ENCODE assay signal across 27 cellular contexts in the genomic region with DNA sequence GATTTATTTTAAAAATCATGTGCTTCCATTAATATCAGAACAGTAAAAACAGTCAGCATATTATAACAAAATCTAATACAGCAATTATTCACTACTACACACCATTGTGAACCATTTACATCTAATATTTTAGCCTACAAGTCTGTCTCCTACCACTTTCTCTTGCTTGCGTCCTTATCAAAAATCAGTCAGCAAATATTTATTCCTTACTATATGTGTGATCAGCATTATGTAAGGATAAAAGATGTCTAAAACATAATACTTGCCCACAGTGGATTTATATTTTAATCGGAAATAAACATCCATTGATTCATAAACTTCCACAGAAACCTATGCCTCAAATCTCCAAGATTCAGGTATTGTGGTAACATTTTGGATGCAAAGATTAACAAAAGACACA.
"Had no signal": no experiment of that assay in that cellular context is flagged by ENCODE, and none has a peak within 500 bp of the region (broad histone marks: within the 10 kb centered on the region; RNA-seq: fewer than 3 reads in every experiment).

No MANE protein-coding gene starts in this region.

- DNase-seq: colonic mucosa; cortex of kidney; dermis blood vessel endothelial cell; dorsolateral prefrontal cortex; effector CD4-positive, alpha-beta T cell; effector CD8-positive, alpha-beta T cell; effector memory CD4-positive, alpha-beta T cell; effector memory CD8-positive, alpha-beta T cell; endodermal cell; erythroblast; esophagus squamous epithelium; foreskin fibroblast; foreskin keratinocyte; foreskin melanocyte; gastrocnemius medialis; glutamatergic neuron; head of caudate nucleus; heart left ventricle; heart right ventricle had no signal

- H3K36me3 ChIP-seq: colonic mucosa, esophagus muscularis mucosa, esophagus squamous epithelium, gastrocnemius medialis, gastroesophageal sphincter, heart left ventricle, heart right ventricle had no signal

- H3K27me3 ChIP-seq: colonic mucosa, esophagus muscularis mucosa, esophagus squamous epithelium, gastrocnemius medialis, gastroesophageal sphincter had no signal

- H3K27ac ChIP-seq: colonic mucosa, coronary artery, dorsolateral prefrontal cortex, epithelial cell of prostate, esophagus muscularis mucosa, esophagus squamous epithelium, foreskin keratinocyte, gastrocnemius medialis, gastroesophageal sphincter, heart left ventricle, heart right ventricle had no signal

- FAIRE-seq: colon, endometrium, endothelial cell of umbilical vein had no signal

- ATAC-seq: effector memory CD8-positive, alpha-beta T cell; esophagus mucosa; foreskin keratinocyte; gastrocnemius medialis; gastroesophageal sphincter; heart left ventricle; heart right ventricle had no signal

- H3K9me3 ChIP-seq: colonic mucosa, esophagus muscularis mucosa, esophagus squamous epithelium, gastrocnemius medialis, gastroesophageal sphincter, heart left ventricle, heart right ventricle had no signal

- H3K4me3 ChIP-seq: colonic mucosa, coronary artery, dorsolateral prefrontal cortex, esophagus muscularis mucosa, esophagus squamous epithelium, gastrocnemius medialis, gastroesophageal sphincter, heart left ventricle, heart right ventricle had no signal

- H3K4me1 ChIP-seq: colonic mucosa, foreskin keratinocyte, gastrocnemius medialis, heart left ventricle had no signal
